Comparison of ENCODE assay signal across 26 cellular contexts in genomic region chr3:70977712-70978111, GRCh38.
A peak's percentile ranks its signal among the peaks of the same experiment; 100 is the strongest.
DNase-seq lines count a peak whose midpoint lies in the region; ATAC-seq and TF ChIP-seq lines count a peak whose summit lies in the region.
"Had no signal": no experiment of that assay in that cellular context is flagged by ENCODE, and none has a peak within 500 bp of the region (broad histone marks: within the 10 kb centered on the region; RNA-seq: fewer than 3 reads in every experiment).

No MANE protein-coding gene starts in this region.

- H3K27ac ChIP-seq in colonic mucosa: no peak overlapping the region
- H3K27ac ChIP-seq: C4-2B, GM23248, HL-60 had no signal

- no peaks in the 10 kb centered on the region for H3K9me3 ChIP-seq in colonic mucosa
- no peaks in the 10 kb centered on the region for H3K9me3 ChIP-seq in mucosa of descending colon

- H3K9me3 Mint-ChIP-seq in activated T-cell treated with anti-CD3 and anti-CD28 coated beads, Interleukin-2, amount 50 U/mL, for 72 hours: no peaks in the 10 kb centered on the region
- no peaks in the 10 kb centered on the region for H3K9me3 Mint-ChIP-seq in activated T-cell treated with anti-CD3 and anti-CD28 coated beads, Interleukin-2, amount 50 U/mL, for 4 hours
- no peaks in the 10 kb centered on the region for H3K9me3 Mint-ChIP-seq in activated T-helper 17 cell treated with anti-CD3 and anti-CD28 coated beads, Interleukin-2, amount 50 U/mL, for 72 hours
- H3K9me3 Mint-ChIP-seq in memory B cell: no peaks in the 10 kb centered on the region
- H3K9me3 Mint-ChIP-seq in stimulated activated naive B cell treated with anti-CD40 and anti-IgM and Interleukin-4, amounts not matched to agents 10 μg/mL and 1 μg/mL and 100 μg/mL, for 72 hours: no peaks in the 10 kb centered on the region
- H3K9me3 Mint-ChIP-seq: H9, HFFc6 had no signal

- intact Hi-C loops in colonic mucosa (cut with DNase I): no loop called here
- intact Hi-C loops in mucosa of descending colon (cut with DNase I, micrococcal nuclease): no loop called here

- peaks cover 61% of the 10 kb centered on the region for H3K4me1 Mint-ChIP-seq in activated T-cell treated with anti-CD3 and anti-CD28 coated beads, Interleukin-2, amount 50 U/mL, for 72 hours (ENCODE audit: low read depth)
- peaks cover 37% of the 10 kb centered on the region for H3K4me1 Mint-ChIP-seq in activated T-cell treated with anti-CD3 and anti-CD28 coated beads, Interleukin-2, amount 50 U/mL, for 4 hours (ENCODE audit: low read depth)
- H3K4me1 Mint-ChIP-seq in activated T-helper 17 cell treated with anti-CD3 and anti-CD28 coated beads, Interleukin-2, amount 50 U/mL, for 72 hours: peaks cover 31% of the 10 kb centered on the region
- H3K4me1 Mint-ChIP-seq in memory B cell: peaks cover 7% of the 10 kb centered on the region
- peaks cover 16 to 52% of the 10 kb centered on the region in 2 donors for H3K4me1 Mint-ChIP-seq in stimulated activated naive B cell treated with anti-CD40 and anti-IgM and Interleukin-4, amounts not matched to agents 10 μg/mL and 1 μg/mL and 100 μg/mL, for 72 hours

- no peak overlapping the region for H3K4me3 Mint-ChIP-seq in activated T-cell treated with anti-CD3 and anti-CD28 coated beads, Interleukin-2, amount 50 U/mL, for 72 hours
- H3K4me3 Mint-ChIP-seq in activated T-cell treated with anti-CD3 and anti-CD28 coated beads, Interleukin-2, amount 50 U/mL, for 4 hours: no peak overlapping the region
- no peak overlapping the region for H3K4me3 Mint-ChIP-seq in activated T-helper 17 cell treated with anti-CD3 and anti-CD28 coated beads, Interleukin-2, amount 50 U/mL, for 72 hours
- H3K4me3 Mint-ChIP-seq in memory B cell: no peak overlapping the region
- H3K4me3 Mint-ChIP-seq in stimulated activated naive B cell treated with anti-CD40 and anti-IgM and Interleukin-4, amounts not matched to agents 10 μg/mL and 1 μg/mL and 100 μg/mL, for 72 hours: no peak overlapping the region
- H3K4me3 Mint-ChIP-seq: H9, HFFc6 had no signal

- no peaks in the 10 kb centered on the region for H3K4me1 ChIP-seq in colonic mucosa
- peaks cover 5% of the 10 kb centered on the region for H3K4me1 ChIP-seq in mucosa of descending colon (ENCODE audit: low read depth)

- H3K4me3 ChIP-seq in colonic mucosa: no peak overlapping the region
- no peak overlapping the region for H3K4me3 ChIP-seq in mucosa of descending colon
- H3K4me3 ChIP-seq: GM23248 had no signal

- no peaks in the 10 kb centered on the region for H3K27me3 Mint-ChIP-seq in activated T-cell treated with anti-CD3 and anti-CD28 coated beads, Interleukin-2, amount 50 U/mL, for 72 hours (ENCODE audit: low read depth)
- H3K27me3 Mint-ChIP-seq in activated T-cell treated with anti-CD3 and anti-CD28 coated beads, Interleukin-2, amount 50 U/mL, for 4 hours (ENCODE audit: low read depth): no peaks in the 10 kb centered on the region
- H3K27me3 Mint-ChIP-seq in activated T-helper 17 cell treated with anti-CD3 and anti-CD28 coated beads, Interleukin-2, amount 50 U/mL, for 72 hours: no peaks in the 10 kb centered on the region
- H3K27me3 Mint-ChIP-seq in memory B cell: no peaks in the 10 kb centered on the region
- H3K27me3 Mint-ChIP-seq in stimulated activated naive B cell treated with anti-CD40 and anti-IgM and Interleukin-4, amounts not matched to agents 10 μg/mL and 1 μg/mL and 100 μg/mL, for 72 hours: no peaks in the 10 kb centered on the region

- no peak for ATAC-seq in activated T-cell treated with anti-CD3 and anti-CD28 coated beads, Interleukin-2, amount 50 U/mL, for 72 hours (replicated peaks in 1 of 2)
- ATAC-seq in activated T-cell treated with anti-CD3 and anti-CD28 coated beads, Interleukin-2, amount 50 U/mL, for 4 hours: no peak
- no peak for ATAC-seq in activated T-helper 17 cell treated with anti-CD3 and anti-CD28 coated beads, Interleukin-2, amount 50 U/mL, for 72 hours (replicated peaks)
- ATAC-seq in memory B cell (ENCODE audit: low read depth) (no peak), mucosa of descending colon (no peak)
- no peak for ATAC-seq in stimulated activated naive B cell treated with anti-CD40 and anti-IgM and Interleukin-4, amounts not matched to agents 10 μg/mL and 1 μg/mL and 100 μg/mL, for 72 hours (replicated peaks)
- ATAC-seq: HepG2, Panc1 had no signal

- H3K36me3 Mint-ChIP-seq in activated T-cell treated with anti-CD3 and anti-CD28 coated beads, Interleukin-2, amount 50 U/mL, for 72 hours (ENCODE audit: insufficient read depth in 2 of 2): peaks cover 30 to 73% of the 10 kb centered on the region in 2 donors
- peaks cover 62% of the 10 kb centered on the region for H3K36me3 Mint-ChIP-seq in activated T-cell treated with anti-CD3 and anti-CD28 coated beads, Interleukin-2, amount 50 U/mL, for 4 hours (ENCODE audit: insufficient read depth)
- peaks cover 100% of the 10 kb centered on the region for H3K36me3 Mint-ChIP-seq in activated T-helper 17 cell treated with anti-CD3 and anti-CD28 coated beads, Interleukin-2, amount 50 U/mL, for 72 hours (ENCODE audit: low read depth)
- H3K36me3 Mint-ChIP-seq in memory B cell: peaks cover 37% of the 10 kb centered on the region
- H3K36me3 Mint-ChIP-seq in stimulated activated naive B cell treated with anti-CD40 and anti-IgM and Interleukin-4, amounts not matched to agents 10 μg/mL and 1 μg/mL and 100 μg/mL, for 72 hours: peaks cover 48 to 65% of the 10 kb centered on the region in 2 donors

- no peak overlapping the region for H3K9ac ChIP-seq in colonic mucosa (ENCODE audit: low read depth in 2 of 2, low read length in 2 of 2)
- H3K9ac ChIP-seq: GM23248 had no signal

- peaks cover 21% of the 10 kb centered on the region for H3K36me3 ChIP-seq in colonic mucosa
- H3K36me3 ChIP-seq in mucosa of descending colon (ENCODE audit: low read depth): peaks cover 19% of the 10 kb centered on the region

- peak overlapping the region; percentile 42 for H3K27ac Mint-ChIP-seq in activated T-cell treated with anti-CD3 and anti-CD28 coated beads, Interleukin-2, amount 50 U/mL, for 72 hours
- peak overlapping the region; percentile 59 for H3K27ac Mint-ChIP-seq in activated T-helper 17 cell treated with anti-CD3 and anti-CD28 coated beads, Interleukin-2, amount 50 U/mL, for 72 hours
- peak overlapping the region; percentile 51 for H3K27ac Mint-ChIP-seq in memory B cell
- H3K27ac Mint-ChIP-seq in stimulated activated naive B cell treated with anti-CD40 and anti-IgM and Interleukin-4, amounts not matched to agents 10 μg/mL and 1 μg/mL and 100 μg/mL, for 72 hours: peak overlapping the region; percentile 25
- H3K27ac Mint-ChIP-seq: HFFc6 had no signal

- no peaks in the 10 kb centered on the region for H3K27me3 ChIP-seq in colonic mucosa

- TF ChIP-seq CTCF in colonic mucosa (IDR thresholded peaks at IDR 0.05): no peak
- TF ChIP-seq CTCF in mucosa of descending colon (IDR thresholded peaks at IDR 0.05): no peak

- no peak for DNase-seq in activated T-cell treated with anti-CD3 and anti-CD28 coated beads, Interleukin-2, amount 50 U/mL, for 72 hours
- no peak for DNase-seq in activated T-cell treated with anti-CD3 and anti-CD28 coated beads, Interleukin-2, amount 50 U/mL, for 4 hours
- DNase-seq in memory B cell (ENCODE audit: low spot score in 2 of 2) (no peak), colonic mucosa (no peak), mucosa of descending colon (no peak)
- DNase-seq in stimulated activated naive B cell treated with anti-CD40 and anti-IgM and Interleukin-4, amounts not matched to agents 10 μg/mL and 1 μg/mL and 100 μg/mL, for 72 hours: no peak
- no peak for DNase-seq in stimulated activated naive CD4-positive, alpha-beta T cell (lab: John Stamatoyannopoulos, UW)
- DNase-seq: AML-193, DMS53, GDM1, GM23248, H9, HFFc6, KG1, NCI-H1092 treated with DMSO at 0.1 percent for 48 hours, NCI-H1436 treated with DMSO at 0.1 percent for 48 hours, NCI-H1930, NCI-H345, NCI-H524, NCI-H82, SIG-M5 had no signal
